ENCODE assay signal across 23 cellular contexts in genomic region chr6:111610548-111611172, GRCh38.
"Had no signal": no experiment of that assay in that cellular context is flagged by ENCODE, and none has a peak within 500 bp of the region (broad histone marks: within the 10 kb centered on the region; RNA-seq: fewer than 3 reads in every experiment).

No MANE protein-coding gene starts in this region.

- H3K9me3 Mint-ChIP-seq: activated naive CD4-positive, alpha-beta T cell treated with anti-CD3 and anti-CD28 coated beads, Interleukin-2, amount 50 U/mL, for 24 hours; memory B cell had no signal

- H3K9ac ChIP-seq: parathyroid adenoma had no signal

- ATAC-seq: left ventricle myocardium superior; naive thymus-derived CD8-positive, alpha-beta T cell had no signal

- DNase-seq: activated CD4-positive, alpha-beta T cell treated with anti-CD3 and anti-CD28 coated beads, Interleukin-2, amount 50 U/mL, for 4 hours; activated gamma-delta T cell; effector CD8-positive, alpha-beta T cell; esophagus squamous epithelium; kidney; left ventricle myocardium superior; naive thymus-derived CD8-positive, alpha-beta T cell; retina; stimulated activated CD4-positive, alpha-beta T cell treated with anti-CD3 and anti-CD28 coated beads, Interleukin-2, amount 100 ng/mL, for 24 hours; stimulated activated naive CD4-positive, alpha-beta T cell treated with Interleukin-2 at 50 U/mL for 16 hours; substantia nigra; SW 1271; T-helper 2 cell; uterus had no signal

- H3K27ac Mint-ChIP-seq: activated naive CD4-positive, alpha-beta T cell treated with anti-CD3 and anti-CD28 coated beads, Interleukin-2, amount 50 U/mL, for 24 hours; dendritic cell treated with granulocyte-macrophage colony-stimulating factor and Interleukin-4, amounts not matched to agents 40 ng/mL and 50 ng/mL, for 4 days; memory B cell had no signal

- H3K36me3 ChIP-seq: esophagus squamous epithelium, tibial artery, uterus had no signal

- H3K27me3 Mint-ChIP-seq: activated naive CD4-positive, alpha-beta T cell treated with anti-CD3 and anti-CD28 coated beads, Interleukin-2, amount 50 U/mL, for 24 hours had no signal

- H3K27me3 ChIP-seq: esophagus squamous epithelium, tibial artery, uterus had no signal

- FAIRE-seq: astrocyte, bronchial epithelial cell, endothelial cell of umbilical vein, kidney had no signal

- H3K9me3 ChIP-seq: uterus had no signal

- H3K4me3 Mint-ChIP-seq: activated naive CD4-positive, alpha-beta T cell treated with anti-CD3 and anti-CD28 coated beads, Interleukin-2, amount 50 U/mL, for 24 hours; dendritic cell treated with granulocyte-macrophage colony-stimulating factor and Interleukin-4, amounts not matched to agents 40 ng/mL and 50 ng/mL, for 4 days; memory B cell; naive thymus-derived CD8-positive, alpha-beta T cell had no signal

- H3K27ac ChIP-seq: esophagus squamous epithelium, parathyroid adenoma, tibial artery, VCaP had no signal

- H3K4me1 ChIP-seq: uterus had no signal

- H3K4me3 ChIP-seq: esophagus squamous epithelium, tibial artery, uterus had no signal
